Comparison of ENCODE assay signal across 10 cellular contexts in genomic region chr9:129933215-129933614, GRCh38.
DNase-seq lines count a peak whose midpoint lies in the region; ATAC-seq and TF ChIP-seq lines count a peak whose summit lies in the region.
"Had no signal": no experiment of that assay in that cellular context is flagged by ENCODE, and none has a peak within 500 bp of the region (broad histone marks: within the 10 kb centered on the region; RNA-seq: fewer than 3 reads in every experiment).

No MANE protein-coding gene starts in this region.

- H3K27ac ChIP-seq in GM23248 (peak overlapping the region; percentile 65), esophagus muscularis mucosa (replicated peaks in 1 of 4) (peak overlapping the region; percentile 73 to 83 (median 82)), skin epidermis (peak overlapping the region in 17 of 21 experiments; percentile 12 to 83 (median 63))

- TF ChIP-seq EP300 in esophagus muscularis mucosa (IDR thresholded peaks at IDR 0.05): no peak

- H3K27me3 ChIP-seq in GM23248 (replicated peaks; ENCODE audit: insufficient read depth) (no peaks in the 10 kb centered on the region), esophagus muscularis mucosa (no peaks in the 10 kb centered on the region)

- H3K9ac ChIP-seq in GM23248: peak overlapping the region; percentile 44

- H3F3A ChIP-seq in GM23248 (ENCODE audit: insufficient read depth): peaks cover 36% of the 10 kb centered on the region

- TF ChIP-seq CTCF in esophagus muscularis mucosa (IDR thresholded peaks at IDR 0.05): no peak

- H3K9me2 ChIP-seq in GM23248 (ENCODE audit: insufficient read depth): no peaks in the 10 kb centered on the region

- WGBS in GM23248 (ENCODE audit: low coverage in 1 of 2, low lambda C conversion rate in 2 of 2, missing lambda C conversion rate in 2 of 2), 2 experiments: 20 to 22% methylated on average over 4 of the region's 4 CpGs
- WGBS in esophagus muscularis mucosa: 62% methylated on average over 4 of the region's 4 CpGs

- DNase-seq in GM23248 (no peak), esophagus muscularis mucosa (ENCODE audit: extremely low spot score) (no peak), DMS153 (lab: John Stamatoyannopoulos, UW) (no peak)
- no peak for DNase-seq in stimulated activated CD4-positive, alpha-beta T cell treated with anti-CD3 and anti-CD28 coated beads, Interleukin-15, amount 100 ng/mL, for 24 hours
- DNase-seq in stimulated activated CD4-positive, alpha-beta T cell treated with anti-CD3 and anti-CD28 coated beads, Interleukin-2, amount 100 ng/mL, for 24 hours: no peak
- DNase-seq: SW 1271 had no signal

- H3K4me1 ChIP-seq in GM23248 (ENCODE audit: insufficient read depth): peaks cover 50% of the 10 kb centered on the region
- H3K4me1 ChIP-seq in esophagus muscularis mucosa: peaks cover 51 to 81% (median 80%) of the 10 kb centered on the region in 4 donors

- H3K9me3 ChIP-seq in GM23248 (ENCODE audit: low read depth): no peaks in the 10 kb centered on the region
- H3K9me3 ChIP-seq in esophagus muscularis mucosa: no peaks in the 10 kb centered on the region

- H3K36me3 ChIP-seq in GM23248 (ENCODE audit: low read depth) (no peaks in the 10 kb centered on the region; the same call in 1 of the 2 replicates), esophagus muscularis mucosa (peaks cover 8 to 19% (median 13%) of the 10 kb centered on the region in 4 donors)

- peak overlapping the region; percentile 74; the same call in 1 of the 2 replicates for H2AFZ ChIP-seq in GM23248

- H3K4me2 ChIP-seq in GM23248 (ENCODE audit: unreplicated experiment): peak overlapping the region; percentile 85

- peak; percentile 23 for ATAC-seq in SK-N-SH treated with all-trans-retinoic acid at 6 μM for 48 hours
- ATAC-seq in GM18519 (IDR thresholded peaks at IDR 0.05; ENCODE audit: low FRiP score, unreplicated experiment): no peak
- ATAC-seq: esophagus mucosa had no signal

- intact Hi-C loops in esophagus muscularis mucosa (cut with DNase I): no loop called here

- H3K4me3 ChIP-seq in GM23248: peak overlapping the region; percentile 51; the same call in 1 of the 2 replicates
- no peak overlapping the region for H3K4me3 ChIP-seq in esophagus muscularis mucosa
- no peak overlapping the region for H3K4me3 ChIP-seq in skin epidermis

- in situ Hi-C loops in GM23248 (cut with MboI): no loop called here

- TF ChIP-seq POLR2A in esophagus muscularis mucosa (IDR thresholded peaks at IDR 0.05; ENCODE audit: low read depth): no peak

- no peaks in the 10 kb centered on the region; the same call in 1 of the 2 replicates for H3K79me2 ChIP-seq in GM23248 (ENCODE audit: insufficient read depth)

- H4K20me1 ChIP-seq in GM23248 (ENCODE audit: insufficient read depth): no peaks in the 10 kb centered on the region

TF ChIP-seq in SK-N-SH treated with all-trans-retinoic acid at 6 μM for 48 hours, 23 proteins besides CTCF, POLR2A, EP300 and RAD21:
- TF ChIP-seq POU6F1 (CRISPR knock-in tag; IDR thresholded peaks at IDR 0.05; ENCODE audit: borderline replicate concordance, low read depth) (no peak), OSR1 (CRISPR knock-in tag; IDR thresholded peaks at IDR 0.05) (no peak), RARB (CRISPR knock-in tag; IDR thresholded peaks at IDR 0.05) (no peak), BACH2 (CRISPR knock-in tag; IDR thresholded peaks at IDR 0.05; ENCODE audit: borderline replicate concordance) (no peak), ESRRG (CRISPR knock-in tag; IDR thresholded peaks at IDR 0.05) (no peak), ZNF565 (CRISPR knock-in tag; conservative IDR thresholded peaks at IDR 0.05; ENCODE audit: low read depth) (no peak), ISL1 (CRISPR knock-in tag; IDR thresholded peaks at IDR 0.05) (no peak), GLIS3 (CRISPR knock-in tag; IDR thresholded peaks at IDR 0.05) (no peak), ZFP3 (CRISPR knock-in tag; IDR thresholded peaks at IDR 0.05) (no peak), CSDC2 (CRISPR knock-in tag; IDR thresholded peaks at IDR 0.05) (no peak)
- TF ChIP-seq, protein P1, sequence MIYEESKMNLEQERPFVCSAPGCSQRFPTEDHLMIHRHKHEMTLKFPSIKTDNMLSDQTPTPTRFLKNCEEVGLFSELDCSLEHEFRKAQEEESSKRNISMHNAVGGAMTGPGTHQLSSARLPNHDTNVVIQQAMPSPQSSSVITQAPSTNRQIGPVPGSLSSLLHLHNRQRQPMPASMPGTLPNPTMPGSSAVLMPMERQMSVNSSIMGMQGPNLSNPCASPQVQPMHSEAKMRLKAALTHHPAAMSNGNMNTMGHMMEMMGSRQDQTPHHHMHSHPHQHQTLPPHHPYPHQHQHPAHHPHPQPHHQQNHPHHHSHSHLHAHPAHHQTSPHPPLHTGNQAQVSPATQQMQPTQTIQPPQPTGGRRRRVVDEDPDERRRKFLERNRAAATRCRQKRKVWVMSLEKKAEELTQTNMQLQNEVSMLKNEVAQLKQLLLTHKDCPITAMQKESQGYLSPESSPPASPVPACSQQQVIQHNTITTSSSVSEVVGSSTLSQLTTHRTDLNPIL (CRISPR knock-in tag; IDR thresholded peaks at IDR 0.05; ENCODE audit: low read depth): no peak
